In genomic region chr7:152403726-152404125, GRCh38 we compare ENCODE assay signal across 32 cellular contexts. TPM values are rescaled to one million over a fixed set of nuclear protein-coding genes. Genes with fewer than 3 reads are reported as not detected.
DNase-seq lines count a peak whose midpoint lies in the region; ATAC-seq and TF ChIP-seq lines count a peak whose summit lies in the region.
"Had no signal": no experiment of that assay in that cellular context is flagged by ENCODE, and none has a peak within 500 bp of the region (broad histone marks: within the 10 kb centered on the region; RNA-seq: fewer than 3 reads in every experiment).

No MANE protein-coding gene starts in this region.

- no peak overlapping the region for H3K4me3 Mint-ChIP-seq in stimulated activated naive CD8-positive, alpha-beta T cell treated with anti-CD3 and anti-CD28 coated beads, Interleukin-15, amount 100 ng/mL, for 72 hours
- no peak overlapping the region for H3K4me3 Mint-ChIP-seq in endodermal cell
- H3K4me3 Mint-ChIP-seq: B cell; CD8-positive, alpha-beta T cell; mesothelial cell of epicardium; naive thymus-derived CD8-positive, alpha-beta T cell had no signal

- DNase-seq in stimulated activated naive CD8-positive, alpha-beta T cell treated with anti-CD3 and anti-CD28 coated beads, Interleukin-15, amount 100 ng/mL, for 72 hours: no peak
- DNase-seq in stimulated activated naive CD8-positive, alpha-beta T cell treated with anti-CD3 and anti-CD28 coated beads, Interleukin-15, Interleukin-2, amounts not matched to agents 100 U/mL and 50 U/mL, for 24 hours: no peak
- DNase-seq in endodermal cell: no peak
- DNase-seq in mucosa of descending colon: no peak
- no peak for DNase-seq in NCI-H2227 (lab: John Stamatoyannopoulos, UW; ENCODE audit: unreplicated experiment)
- no peak for DNase-seq in cortex of kidney (lab: John Stamatoyannopoulos, UW)
- DNase-seq in DMS 273 treated with DMSO at 0.1 percent for 48 hours (lab: John Stamatoyannopoulos, UW): no peak
- DNase-seq: activated CD4-positive, alpha-beta T cell treated with anti-CD3 and anti-CD28 coated beads for 4 hours; activated CD8-positive, alpha-beta memory T cell treated with anti-CD3 and anti-CD28 coated beads for 24 hours; activated T-cell treated with anti-CD3 and anti-CD28 coated beads for 4 hours; amygdala; CD8-positive, alpha-beta T cell; effector CD4-positive, alpha-beta T cell; EL; left ventricle myocardium inferior; naive thymus-derived CD8-positive, alpha-beta T cell; NCI-H446; NCI-H774; occipital lobe; SJCRH30; stimulated activated CD4-positive, alpha-beta T cell treated with anti-CD3 and anti-CD28 coated beads, Interleukin-15, amount 100 ng/mL, for 24 hours; stimulated activated CD4-positive, alpha-beta T cell treated with anti-CD3 and anti-CD28 coated beads, Interleukin-4, amount 100 ng/mL, for 4 hours; SW 1271; T1000; testis; WERI-Rb-1 had no signal

- H3K4me1 ChIP-seq in endodermal cell (ENCODE audit: control insufficient read depth, insufficient read depth, low read length) (peaks cover 3% of the 10 kb centered on the region), mucosa of descending colon (ENCODE audit: low read depth) (no peaks in the 10 kb centered on the region)
- H3K4me1 ChIP-seq: left ventricle myocardium inferior, testis had no signal

- no peak overlapping the region for H3K27ac ChIP-seq in endodermal cell (ENCODE audit: low read depth, low read length)
- H3K27ac ChIP-seq: epithelial cell of prostate, left ventricle myocardium inferior, SJCRH30, testis, WERI-Rb-1 had no signal

- peaks cover 12% of the 10 kb centered on the region for H3K4me1 Mint-ChIP-seq in stimulated activated naive CD8-positive, alpha-beta T cell treated with anti-CD3 and anti-CD28 coated beads, Interleukin-15, amount 100 ng/mL, for 72 hours
- H3K4me1 Mint-ChIP-seq in endodermal cell: peaks cover 6% of the 10 kb centered on the region
- H3K4me1 Mint-ChIP-seq: mesothelial cell of epicardium had no signal

- H3K27ac Mint-ChIP-seq in stimulated activated naive CD8-positive, alpha-beta T cell treated with anti-CD3 and anti-CD28 coated beads, Interleukin-15, amount 100 ng/mL, for 72 hours: no peak overlapping the region
- no peak overlapping the region for H3K27ac Mint-ChIP-seq in endodermal cell
- H3K27ac Mint-ChIP-seq: activated naive CD4-positive, alpha-beta T cell treated with anti-CD3 and anti-CD28 coated beads, Interleukin-2, amount 50 U/mL, for 72 hours; B cell; CD8-positive, alpha-beta T cell; mesothelial cell of epicardium; naive thymus-derived CD8-positive, alpha-beta T cell had no signal

- intact Hi-C loops in mucosa of descending colon (cut with DNase I, micrococcal nuclease): no loop called here

- H3K9me3 ChIP-seq in endodermal cell (ENCODE audit: control insufficient read depth, low read length) (peaks cover 55% of the 10 kb centered on the region), mucosa of descending colon (peaks cover 20% of the 10 kb centered on the region)
- H3K9me3 ChIP-seq: SJCRH30, testis had no signal

- peak overlapping the region; percentile 0 for H3K4me3 ChIP-seq in endodermal cell (ENCODE audit: low read length)
- no peak overlapping the region for H3K4me3 ChIP-seq in mucosa of descending colon
- H3K4me3 ChIP-seq: left ventricle myocardium inferior, SJCRH30, testis had no signal

- no peaks in the 10 kb centered on the region for H3K27me3 ChIP-seq in endodermal cell (ENCODE audit: control insufficient read depth, insufficient read depth, low read length, poor library complexity, severe bottlenecking)
- H3K27me3 ChIP-seq: SJCRH30, testis had no signal

- H3K9ac ChIP-seq in endodermal cell (ENCODE audit: extremely low read depth, low read length, poor library complexity, severe bottlenecking): no peak overlapping the region

- ATAC-seq in stimulated activated naive CD8-positive, alpha-beta T cell treated with anti-CD3 and anti-CD28 coated beads, Interleukin-15, amount 100 ng/mL, for 72 hours: peak; percentile 27
- no peak for ATAC-seq in stimulated activated naive CD8-positive, alpha-beta T cell treated with anti-CD3 and anti-CD28 coated beads, Interleukin-15, Interleukin-2, amounts not matched to agents 100 U/mL and 50 U/mL, for 24 hours
- ATAC-seq in mucosa of descending colon (peak; percentile 18), HG02642 (IDR thresholded peaks at IDR 0.05; ENCODE audit: poor library complexity, unreplicated experiment) (no peak)
- ATAC-seq: CD8-positive, alpha-beta T cell; HepG2 had no signal

- no peaks in the 10 kb centered on the region for H3K36me3 ChIP-seq in endodermal cell (ENCODE audit: control insufficient read depth, insufficient read depth, low read length)
- no peaks in the 10 kb centered on the region for H3K36me3 ChIP-seq in mucosa of descending colon (ENCODE audit: low read depth)
- H3K36me3 ChIP-seq: left ventricle myocardium inferior, SJCRH30, WERI-Rb-1 had no signal

- WGBS in endodermal cell (ENCODE audit: insufficient coverage in 1 of 2, insufficient read length in 1 of 2), 2 experiments: 47 to 51% methylated on average over 4 of the region's 4 CpGs

- no peaks in the 10 kb centered on the region for H3K27me3 Mint-ChIP-seq in stimulated activated naive CD8-positive, alpha-beta T cell treated with anti-CD3 and anti-CD28 coated beads, Interleukin-15, amount 100 ng/mL, for 72 hours
- no peaks in the 10 kb centered on the region for H3K27me3 Mint-ChIP-seq in endodermal cell (ENCODE audit: insufficient read depth)
- H3K27me3 Mint-ChIP-seq: B cell; naive thymus-derived CD8-positive, alpha-beta T cell had no signal

- peaks cover 12 to 13% of the 10 kb centered on the region in 2 donors for H3K9me3 Mint-ChIP-seq in stimulated activated naive CD8-positive, alpha-beta T cell treated with anti-CD3 and anti-CD28 coated beads, Interleukin-15, amount 100 ng/mL, for 72 hours
- H3K9me3 Mint-ChIP-seq in endodermal cell: peaks cover 2% of the 10 kb centered on the region

- H3K36me3 Mint-ChIP-seq in endodermal cell (ENCODE audit: low read depth): peaks cover 29% of the 10 kb centered on the region

- TF ChIP-seq CTCF in endodermal cell (conservative IDR thresholded peaks at IDR 0.05) (no peak), mucosa of descending colon (IDR thresholded peaks at IDR 0.05) (no peak)

RNA-seq across cellular contexts. Expression of gene KMT2C, which starts 32.1 kb away (rescaled TPM):
- total RNA-seq in endodermal cell (10 to 100 TPM; 54.3 to 60.6 TPM), mucosa of descending colon (100 to 1,000 TPM in 2 of 3 donors, 10 to 100 TPM in 1; 79.6 to 121 (median 102) TPM)
- polyA plus RNA-seq in endodermal cell (2013, experiment 1 of 2): 13.5 TPM
- 15.0 TPM for polyA plus RNA-seq in endodermal cell (2013, experiment 2 of 2)

Comparison
In these comparisons a context has a peak if more than half of its experiments do, and no peak if none do; other contexts are left out.
1. ATAC-seq: peak in stimulated activated naive CD8-positive, alpha-beta T cell treated with anti-CD3 and anti-CD28 coated beads, Interleukin-15, amount 100 ng/mL, for 72 hours (single experiment) and mucosa of descending colon (single experiment); none in stimulated activated naive CD8-positive, alpha-beta T cell treated with anti-CD3 and anti-CD28 coated beads, Interleukin-15, Interleukin-2, amounts not matched to agents 100 U/mL and 50 U/mL, for 24 hours (single experiment) and HG02642 (single experiment).